In genomic region chr9:136488247-136489214, GRCh38 we compare ENCODE assay signal across 8 cellular contexts. TPM values are rescaled to one million over a fixed set of nuclear protein-coding genes. Genes with fewer than 3 reads are reported as not detected.
DNase-seq lines count a peak whose midpoint lies in the region; ATAC-seq and TF ChIP-seq lines count a peak whose summit lies in the region.

No MANE protein-coding gene starts in this region.

- H3K9ac ChIP-seq in PC-3 (ENCODE audit: low read length), result no peak overlapping the region

- H3K9me3 ChIP-seq in PC-3 (ENCODE audit: low read length), result no peaks in the 10 kb centered on the region
- H3K9me3 ChIP-seq in neutrophil, result no peaks in the 10 kb centered on the region
- no peaks in the 10 kb centered on the region for H3K9me3 ChIP-seq in thoracic aorta

- BruUV-seq in PC-3 (replicated peaks; lab: Mats Ljungman, UMichigan), result no TSS peak

- H3K36me3 ChIP-seq in PC-3 (ENCODE audit: low read depth, low read length) (no peaks in the 10 kb centered on the region), neutrophil (no peaks in the 10 kb centered on the region), thoracic aorta (no peaks in the 10 kb centered on the region)

- intact Hi-C loops in PC-3 (cut with micrococcal nuclease), result loop anchor here (1.0 to 10.0 kb wide), 3 partner anchors 56 to 204 kb away; partner anchors contain the start of gene NOTCH1

- H3K27me3 ChIP-seq in PC-3 (ENCODE audit: low read length) (no peaks in the 10 kb centered on the region), neutrophil (peaks cover 25% of the 10 kb centered on the region), thoracic aorta (replicated peaks; ENCODE audit: insufficient read depth) (no peaks in the 10 kb centered on the region)

- no peaks in the 10 kb centered on the region for H3F3A ChIP-seq in PC-3 (ENCODE audit: low read length, unreplicated experiment)

- H3K36me3 Mint-ChIP-seq in activated T-cell treated with anti-CD3 and anti-CD28 coated beads, Interleukin-2, amount 50 U/mL, for 72 hours (ENCODE audit: insufficient read depth in 2 of 2), result no peaks in the 10 kb centered on the region

- H3K4me3 Mint-ChIP-seq in activated T-cell treated with anti-CD3 and anti-CD28 coated beads, Interleukin-2, amount 50 U/mL, for 72 hours, result no peak overlapping the region

- no peak overlapping the region for H3K4me2 ChIP-seq in PC-3 (ENCODE audit: low read length)

- POLR2A ChIA-PET in PC-3 (lab: Charles Lee; ENCODE audit: unreplicated experiment), result no interaction called here

- no peaks in the 10 kb centered on the region for H3K79me2 ChIP-seq in PC-3 (ENCODE audit: low read length)

- H2AFZ ChIP-seq in PC-3 (ENCODE audit: low read length), result no peak overlapping the region

- no peak overlapping the region for H3K4me3 ChIP-seq in PC-3 (ENCODE audit: low read length)
- H3K4me3 ChIP-seq in neutrophil (ENCODE audit: low read depth in 1 of 2, low read length in 1 of 2), result no peak overlapping the region
- H3K4me3 ChIP-seq in thoracic aorta, result no peak overlapping the region

- H3K4me1 Mint-ChIP-seq in activated T-cell treated with anti-CD3 and anti-CD28 coated beads, Interleukin-2, amount 50 U/mL, for 72 hours (ENCODE audit: low read depth), result no peaks in the 10 kb centered on the region

- DNase-seq in AG08396 (ENCODE audit: low spot score) (peak; percentile 64), H4 (ENCODE audit: low spot score) (peak; percentile 35), PC-3 (peak; percentile 72), fibroblast of peridontal ligament (ENCODE audit: extremely low read depth) (peak; percentile 18), thoracic aorta (ENCODE audit: low spot score) (no peak)
- DNase-seq in activated T-cell treated with anti-CD3 and anti-CD28 coated beads, Interleukin-2, amount 50 U/mL, for 72 hours, result peak; percentile 78 to 85

- no peak overlapping the region for H3K27ac Mint-ChIP-seq in activated T-cell treated with anti-CD3 and anti-CD28 coated beads, Interleukin-2, amount 50 U/mL, for 72 hours

- no peaks in the 10 kb centered on the region for H3K27me3 Mint-ChIP-seq in activated T-cell treated with anti-CD3 and anti-CD28 coated beads, Interleukin-2, amount 50 U/mL, for 72 hours (ENCODE audit: low read depth)

- TF ChIP-seq CTCF in PC-3 (conservative IDR thresholded peaks at IDR 0.05; ENCODE audit: low read depth, low read length) (peak; percentile 86), neutrophil (IDR thresholded peaks at IDR 0.05) (peak; percentile 96), thoracic aorta (IDR thresholded peaks at IDR 0.05) (peak; percentile 99)

- peaks cover 3% of the 10 kb centered on the region; the same call in 1 of the 2 replicates for H3K4me1 ChIP-seq in PC-3 (ENCODE audit: insufficient read depth, low read length)
- H3K4me1 ChIP-seq in neutrophil (ENCODE audit: control insufficient read depth in 1 of 2, insufficient read depth in 1 of 2, low read depth in 1 of 2, low read length in 1 of 2), result peaks cover 14 to 25% of the 10 kb centered on the region in 2 experiments
- H3K4me1 ChIP-seq in thoracic aorta (ENCODE audit: control insufficient read depth in 1 of 2, low read depth in 2 of 2), result peaks cover 5 to 20% of the 10 kb centered on the region in 2 donors

- CTCF ChIA-PET in PC-3 (lab: Charles Lee), result no interaction called here

- no peak overlapping the region for H3K27ac ChIP-seq in PC-3 (ENCODE audit: low read length)
- H3K27ac ChIP-seq in neutrophil, result no peak overlapping the region
- H3K27ac ChIP-seq in thoracic aorta, result no peak overlapping the region

- ATAC-seq in PC-3, result peak; percentile 31; the same call in 1 of the 2 replicates
- ATAC-seq in activated T-cell treated with anti-CD3 and anti-CD28 coated beads, Interleukin-2, amount 50 U/mL, for 72 hours (replicated peaks in 1 of 2), result peak; percentile 39 to 48
- ATAC-seq in thoracic aorta (ENCODE audit: insufficient number of reproducible peaks, low FRiP score, low read depth), result peak; percentile 27
- no peak for ATAC-seq in GM19351 (IDR thresholded peaks at IDR 0.05; ENCODE audit: unreplicated experiment)

- no peaks in the 10 kb centered on the region for H4K20me1 ChIP-seq in PC-3 (ENCODE audit: low read length)

- no peaks in the 10 kb centered on the region for H3K9me2 ChIP-seq in PC-3 (replicated peaks; ENCODE audit: low read length)

- H3K9me3 Mint-ChIP-seq in activated T-cell treated with anti-CD3 and anti-CD28 coated beads, Interleukin-2, amount 50 U/mL, for 72 hours, result no peaks in the 10 kb centered on the region

RNA-seq across cellular contexts. Expression of gene SEC16A, which starts 5.7 kb away (rescaled TPM):
- total RNA-seq in H4 (2014; rRNA removed; shearing (Covaris generic)), result 18.7 and 19.0 TPM in 2 replicates
- total RNA-seq in PC-3 (2014; rRNA removed) (28.3 and 33.5 TPM in 2 replicates), thoracic aorta (10 to 100 TPM; 59.0 to 72.8 TPM)
- 10 to 100 TPM; 69.5 to 74.5 TPM for total RNA-seq in activated T-cell treated with anti-CD3 and anti-CD28 coated beads, Interleukin-2, amount 50 U/mL, for 72 hours

RNA-seq across cellular contexts. Expression of gene INPP5E, which starts 48.9 kb away (rescaled TPM):
- total RNA-seq in H4 (2014; rRNA removed; shearing (Covaris generic)), result 2.4 and 3.9 TPM in 2 replicates
- total RNA-seq in PC-3 (2014; rRNA removed), result 10.7 and 12.2 TPM in 2 replicates
- 10 to 100 TPM; 17.2 to 20.1 TPM for total RNA-seq in activated T-cell treated with anti-CD3 and anti-CD28 coated beads, Interleukin-2, amount 50 U/mL, for 72 hours
- total RNA-seq in thoracic aorta, result 10 to 100 TPM; 11.9 to 12.5 TPM

RNA-seq across cellular contexts. Expression of gene NOTCH1, which starts 57.3 kb away (rescaled TPM):
- 2.4 and 3.2 TPM in 2 replicates for total RNA-seq in H4 (2014; rRNA removed; shearing (Covaris generic))
- total RNA-seq in PC-3 (2014; rRNA removed), result 14.3 and 20.8 TPM in 2 replicates
- 10 to 100 TPM; 71.6 to 84.2 TPM for total RNA-seq in activated T-cell treated with anti-CD3 and anti-CD28 coated beads, Interleukin-2, amount 50 U/mL, for 72 hours
- total RNA-seq in thoracic aorta, result 10 to 100 TPM; 40.9 to 48.1 TPM
